Comparison of ENCODE assay signal across 18 cellular contexts in genomic region chr3:119288669-119289068, GRCh38. TPM values are rescaled to one million over a fixed set of nuclear protein-coding genes. Genes with fewer than 3 reads are reported as not detected.
DNase-seq lines count a peak whose midpoint lies in the region; ATAC-seq, FAIRE-seq and TF ChIP-seq lines count a peak whose summit lies in the region.
"Had no signal": no experiment of that assay in that cellular context is flagged by ENCODE, and none has a peak within 500 bp of the region (broad histone marks: within the 10 kb centered on the region; RNA-seq: fewer than 3 reads in every experiment).

No MANE protein-coding gene starts in this region.

- H3K23ac ChIP-seq in H1 (ENCODE audit: insufficient read length) (no peak overlapping the region), neuronal stem cell (ENCODE audit: low read depth, low read length, poor library complexity) (no peak overlapping the region)

- no peak for TF ChIP-seq RAD21 in H1 (IDR thresholded peaks at IDR 0.05 in 1 of 2, conservative IDR thresholded peaks at IDR 0.05 in 1 of 2; ENCODE audit: low read depth in 2 of 2, low read length in 2 of 2)

- no peak overlapping the region for H4K8ac ChIP-seq in H1 (ENCODE audit: extremely low read depth, insufficient read depth, low read length)
- no peak overlapping the region for H4K8ac ChIP-seq in neuronal stem cell (ENCODE audit: low read depth, low read length)

- H2BK120ac ChIP-seq in H1 (replicated peaks; ENCODE audit: low read depth, low read length): no peak overlapping the region
- H2BK120ac ChIP-seq in neuronal stem cell (ENCODE audit: low read depth, low read length): no peak overlapping the region

- POLR2A ChIA-PET in H1 (lab: Charles Lee; ENCODE audit: partially characterized antibody): no interaction called here

- no peak overlapping the region for H3K18ac ChIP-seq in H1 (ENCODE audit: extremely low read depth, low read length)
- no peak overlapping the region for H3K18ac ChIP-seq in neuronal stem cell (ENCODE audit: low read length)

- H2BK15ac ChIP-seq in H1 (ENCODE audit: low read length): 0 out of 2 replicates have a peak overlapping the region, but pooled peaks have one; percentile 1
- no peak overlapping the region for H2BK15ac ChIP-seq in neuronal stem cell (ENCODE audit: low read length)

- no peaks in the 10 kb centered on the region for H3K79me1 ChIP-seq in H1 (ENCODE audit: low read depth, low read length)
- no peaks in the 10 kb centered on the region for H3K79me1 ChIP-seq in neuronal stem cell (ENCODE audit: low read depth, low read length)

- H3K27ac Mint-ChIP-seq in stimulated activated memory B cell treated with anti-CD40 and anti-IgM and Interleukin-4, amounts not matched to agents 10 μg/mL and 1 μg/mL and 100 μg/mL, for 72 hours: peak overlapping the region; percentile 33

- H3K4me1 Mint-ChIP-seq in stimulated activated memory B cell treated with anti-CD40 and anti-IgM and Interleukin-4, amounts not matched to agents 10 μg/mL and 1 μg/mL and 100 μg/mL, for 72 hours: peaks cover 30% of the 10 kb centered on the region

- no peak overlapping the region for H4K5ac ChIP-seq in H1 (ENCODE audit: insufficient read length, low read depth, low read length)

- no peak for ATAC-seq in stimulated activated memory B cell treated with anti-CD40 and anti-IgM and Interleukin-4, amounts not matched to agents 10 μg/mL and 1 μg/mL and 100 μg/mL, for 72 hours
- ATAC-seq in HG02798 (IDR thresholded peaks at IDR 0.05; ENCODE audit: poor library complexity, unreplicated experiment) (no peak), HG02938 (IDR thresholded peaks at IDR 0.05; ENCODE audit: unreplicated experiment) (no peak), HG02759 (IDR thresholded peaks at IDR 0.05; ENCODE audit: unreplicated experiment) (no peak)

- H2BK12ac ChIP-seq in H1 (ENCODE audit: low read depth, low read length) (0 out of 2 replicates have a peak overlapping the region, but pooled peaks have one; percentile 0), neuronal stem cell (ENCODE audit: low read length) (no peak overlapping the region)

- no peak overlapping the region for H2AFZ ChIP-seq in H1 (ENCODE audit: low read length)
- H2AFZ ChIP-seq in neuronal stem cell (ENCODE audit: low read length): no peak overlapping the region

- H3K79me2 ChIP-seq in H1 (ENCODE audit: control insufficient read depth in 1 of 2, insufficient read depth in 2 of 2, low read length in 2 of 2): no peaks in the 10 kb centered on the region

- H3K27me3 Mint-ChIP-seq in stimulated activated memory B cell treated with anti-CD40 and anti-IgM and Interleukin-4, amounts not matched to agents 10 μg/mL and 1 μg/mL and 100 μg/mL, for 72 hours: no peaks in the 10 kb centered on the region

- no peak for DNase-seq in H1 (ENCODE audit: low read depth in 1 of 2, low spot score in 2 of 2)
- no peak for DNase-seq in neuronal stem cell (ENCODE audit: low spot score)
- DNase-seq: C1 segment of cervical spinal cord; Calu3; CD4-positive, alpha-beta memory T cell; COR-L47; DMS53; DMS79 treated with DMSO at 0.1 percent for 48 hours; GOT3; H7; HCEC 1CT had no signal

- no peaks in the 10 kb centered on the region for H4K20me1 ChIP-seq in H1 (replicated peaks in 1 of 2; ENCODE audit: control insufficient read depth in 1 of 2, insufficient read depth in 2 of 2, low read length in 2 of 2)

- H3K36me3 ChIP-seq in H1 (ENCODE audit: control insufficient read depth in 2 of 4, insufficient read depth in 4 of 4, low read length in 3 of 4) (no peaks in the 10 kb centered on the region), neuronal stem cell (replicated peaks in 1 of 2; ENCODE audit: control insufficient read depth in 2 of 2, insufficient read depth in 2 of 2, low read length in 2 of 2) (no peaks in the 10 kb centered on the region)

- H3K27me3 ChIP-seq in H1 (replicated peaks in 1 of 4; ENCODE audit: control insufficient read depth in 3 of 4, extremely low read depth in 1 of 4, insufficient read depth in 3 of 4, low read length in 3 of 4): peaks cover 0 to 11% (median 10%) of the 10 kb centered on the region in 4 experiments; a peak in 4 of 7 replicates
- H3K27me3 ChIP-seq in neuronal stem cell (ENCODE audit: control insufficient read depth in 3 of 3, insufficient read depth in 3 of 3, low read depth in 1 of 3, low read length in 3 of 3): peaks cover 0 to 28% (median 0%) of the 10 kb centered on the region in 3 experiments

- no peak for TF ChIP-seq CTCF in H1 (IDR thresholded peaks at IDR 0.05; ENCODE audit: control extremely low read depth in 1 of 3, insufficient read depth in 1 of 3, low read depth in 1 of 3, low read length in 3 of 3)

- H2BK20ac ChIP-seq in H1 (ENCODE audit: low read length): peak overlapping the region; percentile 23; the same call in 1 of the 2 replicates

- H3K27ac ChIP-seq in H1 (ENCODE audit: low read depth, low read length) (no peak overlapping the region), neuronal stem cell (replicated peaks; ENCODE audit: low read length) (no peak overlapping the region)

- H3K56ac ChIP-seq in H1 (replicated peaks; ENCODE audit: insufficient read length, low read depth, low read length): no peak overlapping the region

- no peak for TF ChIP-seq EP300 in H1 (IDR thresholded peaks at IDR 0.05; ENCODE audit: borderline replicate concordance in 1 of 2, low read depth in 2 of 2, low read length in 2 of 2)

- TF ChIP-seq POLR2A in H1 (IDR thresholded peaks at IDR 0.05; ENCODE audit: control extremely low read depth in 1 of 2, low read depth in 2 of 2, low read length in 2 of 2): no peak

- H3K14ac ChIP-seq in H1 (ENCODE audit: insufficient read length) (no peak overlapping the region), neuronal stem cell (ENCODE audit: low read length) (peak overlapping the region; percentile 22)

- H4K91ac ChIP-seq in H1 (replicated peaks; ENCODE audit: insufficient read length, low read length) (no peak overlapping the region), neuronal stem cell (ENCODE audit: low read depth, low read length, poor library complexity) (no peak overlapping the region)

- H3K4me1 ChIP-seq in H1 (replicated peaks in 1 of 4; ENCODE audit: control insufficient read depth in 3 of 4, insufficient read depth in 4 of 4, low read length in 3 of 4): peaks cover 0 to 11% (median 3%) of the 10 kb centered on the region in 4 experiments
- H3K4me1 ChIP-seq in neuronal stem cell (ENCODE audit: control insufficient read depth in 2 of 2, insufficient read depth in 1 of 2, low read depth in 1 of 2, low read length in 2 of 2): peaks cover 2 to 4% of the 10 kb centered on the region in 2 donors

- H2AK5ac ChIP-seq in H1 (ENCODE audit: low read depth, low read length): no peak overlapping the region
- peak overlapping the region; percentile 35 for H2AK5ac ChIP-seq in neuronal stem cell (ENCODE audit: low read depth, low read length)

- H3K4ac ChIP-seq in H1 (replicated peaks; ENCODE audit: insufficient read length, low read depth, low read length): no peak overlapping the region
- H3K4ac ChIP-seq in neuronal stem cell (ENCODE audit: low read length): no peak overlapping the region

- H2BK5ac ChIP-seq in H1 (ENCODE audit: low read depth, low read length) (no peak overlapping the region), neuronal stem cell (ENCODE audit: low read length) (no peak overlapping the region)

- H3K4me3 Mint-ChIP-seq in stimulated activated memory B cell treated with anti-CD40 and anti-IgM and Interleukin-4, amounts not matched to agents 10 μg/mL and 1 μg/mL and 100 μg/mL, for 72 hours: no peak overlapping the region
- H3K4me3 Mint-ChIP-seq: CD4-positive, alpha-beta memory T cell had no signal

- 88% methylated on average over 1 of the region's 1 CpG; no CpG with 5 or more reads in 1 of the 2 experiments for WGBS in H1 (ENCODE audit: extremely low coverage in 1 of 2, insufficient coverage in 1 of 2, insufficient read length in 1 of 2, insufficient replicate concordance in 2 of 2, low coverage in 1 of 2, low lambda C conversion rate in 2 of 2, missing lambda C conversion rate in 1 of 2), 2 experiments
- no CpG with 5 or more reads among the region's 1 CpG for WGBS in neuronal stem cell (ENCODE audit: extremely low coverage in 2 of 2, insufficient read length in 2 of 2, insufficient replicate concordance in 1 of 2), 2 donors

- H3K36me3 Mint-ChIP-seq in stimulated activated memory B cell treated with anti-CD40 and anti-IgM and Interleukin-4, amounts not matched to agents 10 μg/mL and 1 μg/mL and 100 μg/mL, for 72 hours: peaks cover 10% of the 10 kb centered on the region

- no peak for FAIRE-seq in H1 (lab: Jason Lieb, UNC)
- FAIRE-seq: GM12891, GM18507 had no signal

- H3K9me3 Mint-ChIP-seq in stimulated activated memory B cell treated with anti-CD40 and anti-IgM and Interleukin-4, amounts not matched to agents 10 μg/mL and 1 μg/mL and 100 μg/mL, for 72 hours: peaks cover 18% of the 10 kb centered on the region

- CTCF ChIA-PET in H1 (lab: Charles Lee; ENCODE audit: partially characterized antibody): interaction anchor here (0.8 kb wide), 1 partner anchor 15 kb away, joined by 3 read pairs; no protein-coding TSS in a partner anchor

- H3K9me3 ChIP-seq in H1 (ENCODE audit: insufficient read depth in 2 of 2, low read depth in 1 of 2, low read length in 1 of 2) (no peaks in the 10 kb centered on the region), neuronal stem cell (replicated peaks in 1 of 2; ENCODE audit: control insufficient read depth in 2 of 2, insufficient read depth in 1 of 2, low read depth in 1 of 2, low read length in 2 of 2) (peaks cover 4 to 6% of the 10 kb centered on the region in 2 donors)

- peaks cover under 1% of the 10 kb centered on the region; the same call in 1 of the 2 replicates for H3K23me2 ChIP-seq in H1 (ENCODE audit: low read depth, low read length)

- H3K9ac ChIP-seq in H1 (replicated peaks in 1 of 4; ENCODE audit: extremely low read depth in 1 of 4, low read depth in 3 of 4, low read length in 3 of 4) (no peak overlapping the region), neuronal stem cell (ENCODE audit: low read depth, low read length, poor library complexity) (no peak overlapping the region)

- H3K4me2 ChIP-seq in H1 (ENCODE audit: insufficient read depth in 1 of 2, low read depth in 2 of 2, low read length in 2 of 2) (no peak overlapping the region), neuronal stem cell (ENCODE audit: insufficient read depth, low read length, poor library complexity, severe bottlenecking) (no peak overlapping the region)

- no peak overlapping the region for H3K4me3 ChIP-seq in H1 (ENCODE audit: extremely low read depth in 1 of 4, insufficient read depth in 2 of 4, low read depth in 3 of 4, low read length in 4 of 4)
- H3K4me3 ChIP-seq in neuronal stem cell (ENCODE audit: low read length in 2 of 2): no peak overlapping the region

RNA-seq across cellular contexts. Expression of gene ARHGAP31, which starts 5.5 kb away (rescaled TPM):
- total RNA-seq in H1 (2021; fragmentation: NEBNext Ultra II Directional; extraction: Animal tissue kit (Norgen Biotek cat#: 25700)): 4.9 and 7.6 TPM in 2 replicates
- polyA plus RNA-seq in H1 (2011; rRNA removed): 1.1 and 2.3 TPM in 2 replicates
- polyA plus RNA-seq in H1 (2011; cell fraction: cytosol; rRNA removed): 1.8 TPM
- 2.4 TPM for polyA plus RNA-seq in H1 (2011; cell fraction: nucleus; rRNA removed)
- 1.3 to 2.2 TPM (median 2.0 TPM) in 4 replicates for polyA plus RNA-seq in H1 (2012, experiment 1 of 2)
- polyA plus RNA-seq in H1 (2012, experiment 2 of 2): 0.96 TPM
- polyA plus RNA-seq in H1 (2013, experiment 1 of 2): 1.7 TPM
- polyA plus RNA-seq in H1 (2013, experiment 2 of 2): 1.6 TPM
- 4.4 and 8.3 TPM in 2 replicates for polyA minus RNA-seq in H1 (2011; rRNA and poly(A)+ RNA removed)
- 2.6 TPM for polyA minus RNA-seq in H1 (2011; cell fraction: cytosol; rRNA and poly(A)+ RNA removed)
- polyA minus RNA-seq in H1 (2011; cell fraction: nucleus; rRNA and poly(A)+ RNA removed): 3.2 TPM
- 0.50 TPM for polyA plus RNA-seq in neuronal stem cell (2013, experiment 1 of 2)
- 0.43 TPM for polyA plus RNA-seq in neuronal stem cell (2013, experiment 2 of 2)
- total RNA-seq: G401 had no signal

RNA-seq across cellular contexts. Expression of gene B4GALT4, which starts 48.0 kb away (rescaled TPM):
- 44.7 and 56.5 TPM in 2 replicates for total RNA-seq in H1 (2021; fragmentation: NEBNext Ultra II Directional; extraction: Animal tissue kit (Norgen Biotek cat#: 25700))
- polyA plus RNA-seq in H1 (2011; rRNA removed): 12.9 and 14.6 TPM in 2 replicates
- 31.8 TPM for polyA plus RNA-seq in H1 (2011; cell fraction: cytosol; rRNA removed)
- 16.4 TPM for polyA plus RNA-seq in H1 (2011; cell fraction: nucleus; rRNA removed)
- 44.5 to 54.6 TPM (median 49.9 TPM) in 4 replicates for polyA plus RNA-seq in H1 (2012, experiment 1 of 2)
- polyA plus RNA-seq in H1 (2012, experiment 2 of 2): 8.6 TPM
- 56.1 TPM for polyA plus RNA-seq in H1 (2013, experiment 1 of 2)
- polyA plus RNA-seq in H1 (2013, experiment 2 of 2): 59.9 TPM
- polyA minus RNA-seq in H1 (2011; rRNA and poly(A)+ RNA removed): 36.3 and 36.8 TPM in 2 replicates
- polyA minus RNA-seq in H1 (2011; cell fraction: cytosol; rRNA and poly(A)+ RNA removed): 31.9 TPM
- polyA minus RNA-seq in H1 (2011; cell fraction: nucleus; rRNA and poly(A)+ RNA removed): 31.2 TPM
- polyA plus RNA-seq in neuronal stem cell (2013, experiment 1 of 2): 23.4 TPM
- 23.4 TPM for polyA plus RNA-seq in neuronal stem cell (2013, experiment 2 of 2)
